8 cellular contexts compared by ENCODE assay signal in the genomic region with DNA sequence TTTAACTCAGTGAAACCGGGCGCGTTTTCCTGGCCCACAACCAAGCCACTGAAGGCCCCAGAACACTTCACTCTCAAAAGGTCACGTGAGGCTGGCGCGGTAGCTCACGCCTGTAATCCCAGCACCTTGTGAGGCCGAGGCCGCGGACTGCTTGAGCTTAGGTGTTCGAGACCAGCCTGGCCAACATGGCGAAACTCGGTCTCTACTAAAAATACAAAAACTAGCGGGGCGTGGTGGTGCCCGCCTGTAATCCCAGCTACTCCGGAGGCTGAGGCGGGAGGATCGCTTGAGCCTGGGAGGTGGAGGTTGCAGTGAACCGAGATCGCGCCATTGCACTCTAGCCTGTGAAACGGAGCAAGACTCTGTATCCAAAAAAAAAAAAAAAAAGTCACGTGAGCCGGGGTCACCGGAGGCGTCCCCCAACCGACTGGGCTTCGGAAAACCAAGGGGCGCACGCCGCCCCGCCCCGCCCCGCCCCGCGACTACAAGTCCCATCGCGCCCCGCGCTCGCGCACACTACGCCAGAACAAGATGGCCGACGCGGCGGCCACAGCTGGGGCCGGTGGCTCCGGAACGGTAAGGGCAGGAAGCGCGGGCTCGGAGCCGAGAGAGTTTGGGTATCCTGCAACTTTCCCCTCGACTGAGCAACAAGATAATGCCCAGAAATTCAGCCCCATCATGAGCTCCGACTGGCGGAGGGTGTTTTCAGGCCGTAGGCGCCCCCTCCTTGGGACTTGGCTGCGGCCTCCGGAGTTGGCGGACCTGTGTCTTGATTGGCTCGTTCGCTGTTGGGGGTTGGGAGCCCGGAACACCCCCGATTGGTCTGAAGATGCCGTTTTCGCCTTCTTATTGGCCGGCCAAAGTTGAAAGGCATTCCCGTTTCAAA. TPM values are rescaled to one million over a fixed set of nuclear protein-coding genes. Genes with fewer than 3 reads are reported as not detected.
DNase-seq lines count a peak whose midpoint lies in the region; ATAC-seq and TF ChIP-seq lines count a peak whose summit lies in the region.

A gene with protein sequence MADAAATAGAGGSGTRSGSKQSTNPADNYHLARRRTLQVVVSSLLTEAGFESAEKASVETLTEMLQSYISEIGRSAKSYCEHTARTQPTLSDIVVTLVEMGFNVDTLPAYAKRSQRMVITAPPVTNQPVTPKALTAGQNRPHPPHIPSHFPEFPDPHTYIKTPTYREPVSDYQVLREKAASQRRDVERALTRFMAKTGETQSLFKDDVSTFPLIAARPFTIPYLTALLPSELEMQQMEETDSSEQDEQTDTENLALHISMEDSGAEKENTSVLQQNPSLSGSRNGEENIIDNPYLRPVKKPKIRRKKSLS (plus strand): TSS at position 514 of the 886 bp plus-strand sequence. CDS start 18 bp downstream, at position 532.

- H3K4me3 ChIP-seq in BE2C (ENCODE audit: low read depth, low read length) = peak within 1 kb of the TSS; percentile 86

- DNase-seq in BE2C = peak; percentile 91
- DNase-seq in GM19240 (ENCODE audit: insufficient read length, low spot score) = peak; percentile 93
- DNase-seq in NCI-H524 treated with DMSO at 0.1 percent for 48 hours (lab: John Stamatoyannopoulos, UW) = peak; percentile 41
- DNase-seq in activated CD4-positive, alpha-beta T cell treated with anti-CD3 and anti-CD28 coated beads for 4 hours = peak; percentile 84 to 89
- DNase-seq in stimulated activated CD4-positive, alpha-beta T cell treated with anti-CD3 and anti-CD28 coated beads, Interleukin-1b, Interleukin-23, amount 100 ng/mL, for 4 hours (ENCODE audit: low read depth in 2 of 2) = peak; percentile 72 to 79

- no peak for TF ChIP-seq CTCF in BE2C (IDR thresholded peaks at IDR 0.05; ENCODE audit: low read depth, low read length)

- peak within 1 kb of the TSS; percentile 94 for H3K27ac ChIP-seq in cingulate gyrus (ENCODE audit: low read depth, low read length)
- peak within 1 kb of the TSS; percentile 98 for H3K27ac ChIP-seq in layer of hippocampus (ENCODE audit: low read depth, low read length)

- H3K9me3 ChIP-seq in BE2C = no peaks in the 10 kb centered on the region

- H3K36me3 ChIP-seq in BE2C = peaks cover 7% of the 10 kb centered on the region

- peaks cover 9% of the 10 kb centered on the region for H3K27me3 ChIP-seq in BE2C
- H3K27me3 ChIP-seq in layer of hippocampus (ENCODE audit: control insufficient read depth, insufficient read depth, low read length) = no peaks in the 10 kb centered on the region

- peak; percentile 50 for ATAC-seq in HG03457 (IDR thresholded peaks at IDR 0.05; ENCODE audit: unreplicated experiment)

- H3K4me1 ChIP-seq in BE2C = no peaks in the 10 kb centered on the region

RNA-seq across cellular contexts. Expression of the gene that starts here (rescaled TPM):
- polyA plus RNA-seq in BE2C (2012; ENCODE audit: insufficient read depth, insufficient read length, low read depth) = 30.5 TPM

Comparison
In these comparisons a context has a peak if more than half of its experiments do, and no peak if none do; other contexts are left out.
1. Peak in every context shown above with its lines: DNase-seq, ATAC-seq, H3K4me3 ChIP-seq and H3K27ac ChIP-seq.
2. DNase-seq: peak in every context shown above with its lines; median percentile 93 in GM19240; 91 in BE2C; 86 in activated CD4-positive, alpha-beta T cell treated with anti-CD3 and anti-CD28 coated beads for 4 hours; 76 in stimulated activated CD4-positive, alpha-beta T cell treated with anti-CD3 and anti-CD28 coated beads, Interleukin-1b, Interleukin-23, amount 100 ng/mL, for 4 hours; 41 in NCI-H524 treated with DMSO at 0.1 percent for 48 hours.